1 cellular context compared by ENCODE assay signal in genomic region chr11:17328856-17329490, GRCh38.
TF ChIP-seq lines count a peak whose summit lies in the region.

No MANE protein-coding gene starts in this region.

TF ChIP-seq in A549, 52 proteins besides CTCF, POLR2A, EP300 and RAD21 (continued from another document):
- TF ChIP-seq REST (IDR thresholded peaks at IDR 0.05) (no peak), HOXA7 (CRISPR knock-in tag; IDR thresholded peaks at IDR 0.05) (no peak), PBX3 (IDR thresholded peaks at IDR 0.05) (no peak), MAZ (IDR thresholded peaks at IDR 0.05; ENCODE audit: borderline replicate concordance, low read depth, low read length) (no peak), RFX5 (IDR thresholded peaks at IDR 0.05) (no peak), RARB (CRISPR knock-in tag; IDR thresholded peaks at IDR 0.05) (no peak)
TF ChIP-seq in A549: peak in this region for 0.
